ENCODE assay signal across 10 cellular contexts in the genomic region with DNA sequence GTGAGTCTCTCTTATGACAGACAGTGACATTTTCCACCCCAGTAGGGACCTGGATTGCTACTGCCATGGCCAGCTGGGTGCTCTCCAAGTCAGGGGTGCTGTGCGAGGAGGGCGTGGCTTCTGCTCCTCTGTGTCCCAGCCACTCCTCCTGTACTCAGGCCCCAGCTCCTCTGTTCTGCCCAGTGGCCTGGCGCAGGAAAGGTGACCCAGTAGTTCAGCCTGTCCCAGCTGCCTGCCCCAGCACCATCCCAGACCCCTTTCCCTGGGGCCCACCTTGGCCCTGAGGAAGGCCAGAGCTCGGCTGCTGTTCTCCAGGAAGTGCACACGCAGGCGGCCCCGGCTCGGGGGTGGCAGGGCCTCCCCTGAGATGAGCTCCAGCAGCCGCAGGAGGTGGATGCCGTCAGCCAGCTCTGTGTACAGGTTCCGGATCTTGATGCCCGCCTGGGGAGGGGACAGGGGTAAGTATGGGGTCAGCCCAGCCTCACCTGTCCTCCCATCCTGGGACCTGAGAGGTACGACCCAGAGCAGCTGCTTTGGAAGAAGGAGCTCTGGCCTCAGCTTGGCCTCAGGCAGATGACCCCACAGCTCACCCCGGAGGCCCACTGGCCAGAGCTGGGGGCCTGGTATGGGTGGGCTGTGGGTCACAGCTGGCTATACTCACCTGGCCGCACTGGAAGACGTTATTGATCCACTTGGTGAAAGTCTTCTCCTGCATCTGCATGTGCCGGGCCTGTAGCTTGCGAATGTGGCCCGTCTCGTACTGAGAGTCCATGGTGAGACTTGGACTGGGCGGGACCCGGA. TPM values are rescaled to one million over a fixed set of nuclear protein-coding genes. Genes with fewer than 3 reads are reported as not detected.
DNase-seq lines count a peak whose midpoint lies in the region; ATAC-seq and TF ChIP-seq lines count a peak whose summit lies in the region.
"Had no signal": no experiment of that assay in that cellular context is flagged by ENCODE, and none has a peak within 500 bp of the region (broad histone marks: within the 10 kb centered on the region; RNA-seq: fewer than 3 reads in every experiment).

No MANE protein-coding gene starts in this region.

- no peaks in the 10 kb centered on the region for H3K36me3 Mint-ChIP-seq in activated CD4-positive, alpha-beta T cell treated with anti-CD3 and anti-CD28 coated beads, Interleukin-2, amount 10 ng/mL, durations not matched to agents 7 days and 5 days (ENCODE audit: low read depth)
- peaks cover 32% of the 10 kb centered on the region for H3K36me3 Mint-ChIP-seq in stimulated activated effector memory CD8-positive, alpha-beta T cell treated with anti-CD3 and anti-CD28 coated beads, Interleukin-12 subunit alpha, Interleukin-12 subunit beta, amount 100 ng/mL, for 72 hours

- peaks cover 67% of the 10 kb centered on the region for H3K4me1 Mint-ChIP-seq in activated CD4-positive, alpha-beta T cell treated with anti-CD3 and anti-CD28 coated beads, Interleukin-2, amount 10 ng/mL, durations not matched to agents 7 days and 5 days
- peaks cover 57% of the 10 kb centered on the region for H3K4me1 Mint-ChIP-seq in stimulated activated effector memory CD8-positive, alpha-beta T cell treated with anti-CD3 and anti-CD28 coated beads, Interleukin-12 subunit alpha, Interleukin-12 subunit beta, amount 100 ng/mL, for 72 hours

- WGBS in heart right ventricle, 2 donors, result 48 to 66% methylated on average over 22 of the region's 22 CpGs

- H3K27me3 ChIP-seq in heart right ventricle, result no peaks in the 10 kb centered on the region

- DNase-seq in activated CD4-positive, alpha-beta T cell treated with anti-CD3 and anti-CD28 coated beads, Interleukin-2, amount 10 ng/mL, durations not matched to agents 7 days and 5 days, result peak; percentile 20
- no peak for DNase-seq in activated CD4-positive, alpha-beta T cell treated with anti-CD3 and anti-CD28 coated beads, Interleukin-2, amount 50 U/mL, for 4 hours
- DNase-seq in T-helper 9 cell, result peak; percentile 19
- DNase-seq in heart right ventricle, result peak; percentile 80 to 84
- peak in 1 of 2 donors; percentile 23 for DNase-seq in stimulated activated effector memory CD8-positive, alpha-beta T cell treated with anti-CD3 and anti-CD28 coated beads, Interleukin-12 subunit alpha, Interleukin-12 subunit beta, amount 100 ng/mL, for 72 hours (ENCODE audit: low spot score in 2 of 2)
- DNase-seq in CD1c-positive myeloid dendritic cell (ENCODE audit: extremely low spot score), result no peak
- no peak for DNase-seq in AG08396 (ENCODE audit: low spot score)
- DNase-seq: NCI-H1436 treated with DMSO at 0.1 percent for 48 hours had no signal

- ATAC-seq in heart right ventricle, result peak; percentile 63 to 89 (median 76)
- ATAC-seq in stimulated activated effector memory CD8-positive, alpha-beta T cell treated with anti-CD3 and anti-CD28 coated beads, Interleukin-12 subunit alpha, Interleukin-12 subunit beta, amount 100 ng/mL, for 72 hours, result peak; percentile 60
- no peak for ATAC-seq in HG03139 (IDR thresholded peaks at IDR 0.05; ENCODE audit: unreplicated experiment)

- H3K9me3 ChIP-seq in heart right ventricle, result no peaks in the 10 kb centered on the region

- peaks cover 19 to 39% (median 30%) of the 10 kb centered on the region in 9 donors for H3K4me1 ChIP-seq in heart right ventricle

- peak overlapping the region; percentile 47 for H3K4me3 Mint-ChIP-seq in activated CD4-positive, alpha-beta T cell treated with anti-CD3 and anti-CD28 coated beads, Interleukin-2, amount 10 ng/mL, durations not matched to agents 7 days and 5 days
- H3K4me3 Mint-ChIP-seq in stimulated activated effector memory CD8-positive, alpha-beta T cell treated with anti-CD3 and anti-CD28 coated beads, Interleukin-12 subunit alpha, Interleukin-12 subunit beta, amount 100 ng/mL, for 72 hours, result peak overlapping the region; percentile 75

- POLR2A ChIA-PET in activated CD4-positive, alpha-beta T cell treated with anti-CD3 and anti-CD28 coated beads, Interleukin-2, amount 10 ng/mL, durations not matched to agents 7 days and 5 days (lab: Charles Lee), result interaction anchor here (0.5 kb wide), 1 partner anchor 116 kb away, joined by 4 read pairs; no protein-coding TSS in a partner anchor

- TF ChIP-seq CTCF in heart right ventricle (IDR thresholded peaks at IDR 0.05), result no peak

- peak overlapping the region; percentile 89 for H3K27ac Mint-ChIP-seq in activated CD4-positive, alpha-beta T cell treated with anti-CD3 and anti-CD28 coated beads, Interleukin-2, amount 10 ng/mL, durations not matched to agents 7 days and 5 days
- peak overlapping the region; percentile 95 for H3K27ac Mint-ChIP-seq in stimulated activated effector memory CD8-positive, alpha-beta T cell treated with anti-CD3 and anti-CD28 coated beads, Interleukin-12 subunit alpha, Interleukin-12 subunit beta, amount 100 ng/mL, for 72 hours

- intact Hi-C loops in heart right ventricle (cut with DNase I), result loop anchor here in 3 of 10 donors (5.0 to 10.0 kb wide), 4 partner anchors 61 to 121 kb away; a partner anchor contains a TSS

- H3K27me3 Mint-ChIP-seq in activated CD4-positive, alpha-beta T cell treated with anti-CD3 and anti-CD28 coated beads, Interleukin-2, amount 10 ng/mL, durations not matched to agents 7 days and 5 days, result no peaks in the 10 kb centered on the region

- peak overlapping the region; percentile 22 to 55 (median 48) for H3K4me3 ChIP-seq in heart right ventricle

- H3K36me3 ChIP-seq in heart right ventricle, result peaks cover 0 to 17% (median 7%) of the 10 kb centered on the region in 9 donors

- peaks cover 3% of the 10 kb centered on the region for H3K9me3 Mint-ChIP-seq in activated CD4-positive, alpha-beta T cell treated with anti-CD3 and anti-CD28 coated beads, Interleukin-2, amount 10 ng/mL, durations not matched to agents 7 days and 5 days
- H3K9me3 Mint-ChIP-seq in stimulated activated effector memory CD8-positive, alpha-beta T cell treated with anti-CD3 and anti-CD28 coated beads, Interleukin-12 subunit alpha, Interleukin-12 subunit beta, amount 100 ng/mL, for 72 hours, result no peaks in the 10 kb centered on the region

- peak overlapping the region; percentile 74 to 93 (median 90) for H3K27ac ChIP-seq in heart right ventricle
- H3K27ac ChIP-seq: VCaP had no signal

- CTCF ChIA-PET in activated CD4-positive, alpha-beta T cell treated with anti-CD3 and anti-CD28 coated beads, Interleukin-2, amount 10 ng/mL, durations not matched to agents 7 days and 5 days (lab: Charles Lee), result interaction anchor here (0.6 to 2.3 kb wide), 7 partner anchors 12 to 197 kb away, joined by 3 to 11 read pairs (median 4); a partner anchor contains a TSS

RNA-seq across cellular contexts. Expression of a gene that starts 1.0 kb away (rescaled TPM):
- total RNA-seq in activated CD4-positive, alpha-beta T cell treated with anti-CD3 and anti-CD28 coated beads, Interleukin-2, amount 10 ng/mL, durations not matched to agents 7 days and 5 days, result 1 to 10 TPM; 1.2 to 1.5 TPM
- total RNA-seq in heart right ventricle, result 1 to 10 TPM; 1.6 to 5.9 (median 2.4) TPM
- 1 to 10 TPM in 1 of 2 donors, under 1 TPM in 1; 0.94 to 8.7 TPM for polyA plus RNA-seq in heart right ventricle

RNA-seq across cellular contexts. Expression of a gene that starts 54.2 kb away (rescaled TPM):
- 10 to 100 TPM; 10.5 to 17.0 TPM for total RNA-seq in activated CD4-positive, alpha-beta T cell treated with anti-CD3 and anti-CD28 coated beads, Interleukin-2, amount 10 ng/mL, durations not matched to agents 7 days and 5 days
- total RNA-seq in heart right ventricle, result 1 to 10 TPM; 1.6 to 6.7 (median 3.2) TPM
- 10 to 100 TPM in 1 of 2 donors, 1 to 10 TPM in 1; 2.7 to 16.0 TPM for polyA plus RNA-seq in heart right ventricle

Comparison
In these comparisons a context has a peak if more than half of its experiments do, and no peak if none do; other contexts are left out.
1. DNase-seq: peak in activated CD4-positive, alpha-beta T cell treated with anti-CD3 and anti-CD28 coated beads, Interleukin-2, amount 10 ng/mL, durations not matched to agents 7 days and 5 days (single experiment), T-helper 9 cell (single experiment) and heart right ventricle (2 of 2); none in activated CD4-positive, alpha-beta T cell treated with anti-CD3 and anti-CD28 coated beads, Interleukin-2, amount 50 U/mL, for 4 hours (0 of 2), CD1c-positive myeloid dendritic cell (single experiment) and AG08396 (single experiment).